30 cellular contexts compared by ENCODE assay signal in genomic region chr12:117904051-117904450, GRCh38.
"Had no signal": no experiment of that assay in that cellular context is flagged by ENCODE, and none has a peak within 500 bp of the region (broad histone marks: within the 10 kb centered on the region; RNA-seq: fewer than 3 reads in every experiment).

No MANE protein-coding gene starts in this region.

- H3K27ac ChIP-seq: adrenal gland, ascending aorta, body of pancreas, brain microvascular endothelial cell, breast epithelium, cardiac muscle cell had no signal

- H3K9me3 ChIP-seq: adrenal gland, ascending aorta, body of pancreas had no signal

- H3K4me3 ChIP-seq: adrenal gland, ascending aorta, body of pancreas, breast epithelium, cardiac muscle cell had no signal

- DNase-seq: activated effector memory CD4-positive, alpha-beta T cell treated with anti-CD3 and anti-CD28 coated beads, Interleukin-2, amount 50 U/mL, for 16 hours; activated effector memory CD4-positive, alpha-beta T cell treated with Interleukin-2 at 50 U/mL for 16 hours; activated gamma-delta T cell; activated gamma-delta T cell treated with Interleukin-2 at 50 U/mL for 16 hours; activated naive CD4-positive, alpha-beta T cell; activated naive CD4-positive, alpha-beta T cell treated with anti-CD3 and anti-CD28 coated beads for 36 hours; activated naive CD4-positive, alpha-beta T cell treated with anti-CD3 and anti-CD28 coated beads, Interleukin-2, amount 10 ng/mL, durations not matched to agents 7 days and 5 days; activated naive CD4-positive, alpha-beta T cell treated with anti-CD3 and anti-CD28 coated beads, Interleukin-2, amount 50 U/mL, for 16 hours; activated naive CD4-positive, alpha-beta T cell treated with Interleukin-2 at 50 U/mL for 16 hours; activated naive CD8-positive, alpha-beta T cell treated with anti-CD3 and anti-CD28 coated beads for 36 hours; activated naive CD8-positive, alpha-beta T cell treated with anti-CD3 and anti-CD28 coated beads, Interleukin-2, amount 10 ng/mL, durations not matched to agents 7 days and 5 days; activated naive CD8-positive, alpha-beta T cell treated with anti-CD3 and anti-CD28 coated beads, Interleukin-2, amount 50 U/mL, for 24 hours; activated T-cell treated with anti-CD3 and anti-CD28 coated beads, Interleukin-2, amount 50 U/mL, for 1 hour; activated T-cell treated with anti-CD3 and anti-CD28 coated beads, Interleukin-2, amount 50 U/mL, for 24 hours; activated T-cell treated with anti-CD3 and anti-CD28 coated beads, Interleukin-2, amount 50 U/mL, for 4 hours; activated T-cell treated with anti-CD3 and anti-CD28 coated beads, Interleukin-2, amount 50 U/mL, for 48 hours; activated T-cell treated with anti-CD3 and anti-CD28 coated beads, Interleukin-2, amount 50 U/mL, for 72 hours; adrenal gland; amniotic stem cell; amygdala; anterior cingulate cortex; aorta; body of pancreas; brain microvascular endothelial cell; caudate nucleus; central memory CD4-positive, alpha-beta T cell; cerebellar nuclear complex had no signal

- H3K4me1 ChIP-seq: adrenal gland, ascending aorta, breast epithelium had no signal

- H3K27me3 ChIP-seq: adrenal gland, ascending aorta, body of pancreas, brain microvascular endothelial cell, breast epithelium, cardiac muscle cell had no signal

- H3K36me3 ChIP-seq: adrenal gland, ascending aorta, brain microvascular endothelial cell, breast epithelium, cardiac muscle cell had no signal
